9 cellular contexts compared by ENCODE assay signal in genomic region chr14:95609398-95609990, GRCh38.
DNase-seq lines count a peak whose midpoint lies in the region; ATAC-seq and TF ChIP-seq lines count a peak whose summit lies in the region.
"Had no signal": no experiment of that assay in that cellular context is flagged by ENCODE, and none has a peak within 500 bp of the region (broad histone marks: within the 10 kb centered on the region; RNA-seq: fewer than 3 reads in every experiment).

No MANE protein-coding gene starts in this region.

- no peaks in the 10 kb centered on the region for H3F3A ChIP-seq in OCI-LY1 (ENCODE audit: insufficient read depth, low read length)

- H3K79me2 ChIP-seq in DND-41 (ENCODE audit: insufficient read depth, low read length), result no peaks in the 10 kb centered on the region
- no peaks in the 10 kb centered on the region for H3K79me2 ChIP-seq in OCI-LY1 (ENCODE audit: insufficient read depth, low read length)

- DNase-seq in DND-41 (peak; percentile 12), HT-29 (ENCODE audit: low spot score) (peak; percentile 54), fibroblast of peridontal ligament (ENCODE audit: extremely low read depth) (peak; percentile 9), superior temporal gyrus (ENCODE audit: extremely low spot score) (peak; percentile 31), putamen (ENCODE audit: low spot score) (no peak)

- H3K36me3 ChIP-seq in DND-41 (ENCODE audit: insufficient read depth, low read length), result no peaks in the 10 kb centered on the region
- no peaks in the 10 kb centered on the region for H3K36me3 ChIP-seq in OCI-LY1 (ENCODE audit: insufficient read depth, low read length)
- H3K36me3 ChIP-seq: neutrophil had no signal

- H3K4me1 ChIP-seq in DND-41 (ENCODE audit: insufficient read depth, low read length) (no peaks in the 10 kb centered on the region), OCI-LY1 (ENCODE audit: insufficient read depth, low read length, severe bottlenecking) (peaks cover 18% of the 10 kb centered on the region)

- peaks cover 7% of the 10 kb centered on the region for H3K27me3 ChIP-seq in DND-41 (ENCODE audit: insufficient read depth, low read length, poor library complexity)
- H3K27me3 ChIP-seq in OCI-LY1 (ENCODE audit: insufficient read depth, low read length), result no peaks in the 10 kb centered on the region

- H3K4me3 ChIP-seq in DND-41 (ENCODE audit: low read depth in 1 of 2, low read length in 2 of 2), result no peak overlapping the region
- no peak overlapping the region for H3K4me3 ChIP-seq in OCI-LY1 (ENCODE audit: low read depth, low read length, poor library complexity, severe bottlenecking)

- H3K27ac ChIP-seq in DND-41 (ENCODE audit: low read length), result no peak overlapping the region
- no peak overlapping the region for H3K27ac ChIP-seq in OCI-LY1 (ENCODE audit: low read depth, low read length, poor library complexity, severe bottlenecking)
- H3K27ac ChIP-seq: neutrophil had no signal

- H3K4me2 ChIP-seq in DND-41 (ENCODE audit: insufficient read depth, low read length) (no peak overlapping the region), OCI-LY1 (ENCODE audit: low read length) (no peak overlapping the region)

- no peak overlapping the region for H3K9ac ChIP-seq in DND-41 (ENCODE audit: low read depth, low read length)
- no peak overlapping the region for H3K9ac ChIP-seq in OCI-LY1 (ENCODE audit: low read length)

- H2AFZ ChIP-seq in DND-41 (ENCODE audit: low read depth, low read length), result no peak overlapping the region
- no peak overlapping the region for H2AFZ ChIP-seq in OCI-LY1 (ENCODE audit: low read length)

- peak; percentile 47 for TF ChIP-seq CTCF in DND-41 (IDR thresholded peaks at IDR 0.05; ENCODE audit: borderline replicate concordance, extremely low read depth, low read length, poor library complexity, severe bottlenecking)
- TF ChIP-seq CTCF in OCI-LY1 (IDR thresholded peaks at IDR 0.05; ENCODE audit: low read length), result peak; percentile 84

- no peaks in the 10 kb centered on the region for H4K20me1 ChIP-seq in DND-41 (ENCODE audit: insufficient read depth, low read length)
- no peaks in the 10 kb centered on the region for H4K20me1 ChIP-seq in OCI-LY1 (ENCODE audit: insufficient read depth, low read length)

- no peaks in the 10 kb centered on the region for H3K9me2 ChIP-seq in OCI-LY1 (ENCODE audit: low read depth, low read length)

- ATAC-seq in DND-41 (ENCODE audit: insufficient read depth, low read depth) (no peak), HG03025 (IDR thresholded peaks at IDR 0.05; ENCODE audit: low FRiP score, unreplicated experiment) (no peak), HG02973 (IDR thresholded peaks at IDR 0.05; ENCODE audit: unreplicated experiment) (no peak)

- no peaks in the 10 kb centered on the region for H3K9me3 ChIP-seq in DND-41 (ENCODE audit: insufficient read depth, low read length, severe bottlenecking)
- H3K9me3 ChIP-seq in OCI-LY1 (ENCODE audit: low read length), result no peaks in the 10 kb centered on the region
- H3K9me3 ChIP-seq: neutrophil had no signal
